Comparison of ENCODE assay signal across 12 cellular contexts in the genomic region with DNA sequence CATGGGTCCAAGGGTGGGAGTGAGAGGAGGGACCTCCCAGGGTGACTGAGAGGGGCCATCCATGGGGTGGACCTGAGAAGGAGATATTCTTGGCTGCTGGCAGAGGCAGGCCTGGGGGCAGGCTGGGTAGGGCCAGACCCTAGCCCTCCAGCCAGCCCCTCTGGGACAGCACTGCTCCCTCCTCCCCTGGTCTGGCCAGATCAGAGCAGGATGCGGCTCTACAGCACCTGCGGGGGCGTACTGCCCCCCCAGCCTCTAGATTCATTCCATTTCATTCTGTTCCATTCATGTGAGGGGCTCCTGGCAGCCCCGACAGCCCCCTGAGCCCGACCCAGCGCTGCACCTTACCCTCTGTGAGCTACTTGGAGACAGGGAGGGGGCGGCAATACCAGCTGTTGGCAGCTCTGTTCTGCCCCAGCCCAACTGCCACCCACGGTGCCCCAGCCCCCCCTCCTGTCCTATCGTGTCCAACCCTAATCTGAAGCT. TPM values are rescaled to one million over a fixed set of nuclear protein-coding genes. Genes with fewer than 3 reads are reported as not detected.
A peak's percentile ranks its signal among the peaks of the same experiment; 100 is the strongest.
DNase-seq lines count a peak whose midpoint lies in the region; ATAC-seq, FAIRE-seq and TF ChIP-seq lines count a peak whose summit lies in the region.
"Had no signal": no experiment of that assay in that cellular context is flagged by ENCODE, and none has a peak within 500 bp of the region (broad histone marks: within the 10 kb centered on the region; RNA-seq: fewer than 3 reads in every experiment).

No MANE protein-coding gene starts in this region.

- H3K23ac ChIP-seq in H9 (ENCODE audit: insufficient read length, low read depth, low read length) = no peak overlapping the region

- H4K8ac ChIP-seq in H9 (replicated peaks; ENCODE audit: insufficient read length, low read depth, low read length) = no peak overlapping the region

- H3K79me1 ChIP-seq in H9 (ENCODE audit: insufficient read depth, low read depth, low read length, poor library complexity, severe bottlenecking) = no peaks in the 10 kb centered on the region

- no CpG with 5 or more reads among the region's 9 CpGs for WGBS in H9 (ENCODE audit: extremely low coverage, insufficient read length, low lambda C conversion rate)

- H2AFZ ChIP-seq in H9 (ENCODE audit: low read length) = no peak overlapping the region

- no peak overlapping the region for H3K56ac ChIP-seq in H9 (ENCODE audit: insufficient read length, low read depth, low read length)

- H2BK5ac ChIP-seq in H9 (ENCODE audit: insufficient read length, low read length) = no peak overlapping the region

- H2AK5ac ChIP-seq in H9 (ENCODE audit: insufficient read length, low read length) = no peak overlapping the region

- H3K27ac ChIP-seq in H9 (ENCODE audit: insufficient read length, low read depth, low read length) (no peak overlapping the region), layer of hippocampus (ENCODE audit: low read depth, low read length) (peak overlapping the region; percentile 35), skeletal muscle tissue (ENCODE audit: low read depth, low read length) (no peak overlapping the region)
- H3K27ac ChIP-seq: left lung had no signal

- H3K4me1 Mint-ChIP-seq in H9 = peaks cover 46 to 55% of the 10 kb centered on the region in 2 experiments

- H3K4ac ChIP-seq in H9 (ENCODE audit: low read depth, low read length) = no peak overlapping the region

- H3K4me1 ChIP-seq in H9 (ENCODE audit: insufficient read depth, low read length) = peaks cover 5% of the 10 kb centered on the region; the same call in 1 of the 2 replicates
- peaks cover 3 to 19% (median 8%) of the 10 kb centered on the region in 3 donors for H3K4me1 ChIP-seq in skeletal muscle tissue (ENCODE audit: control insufficient read depth in 3 of 3, insufficient read depth in 3 of 3, low read length in 3 of 3)

- H4K91ac ChIP-seq in H9 (ENCODE audit: insufficient read length, low read depth, low read length) = no peak overlapping the region

- peaks cover 0 to 7% (median 4%) of the 10 kb centered on the region in 3 experiments; a peak in 2 of 7 replicates for H3K36me3 Mint-ChIP-seq in H9 (ENCODE audit: insufficient read depth in 1 of 3, low read depth in 3 of 3)

- H3K79me2 ChIP-seq in H9 (ENCODE audit: insufficient read depth, low read length) = no peaks in the 10 kb centered on the region; the same call in 1 of the 2 replicates

- no peaks in the 10 kb centered on the region for H3K27me3 Mint-ChIP-seq in H9 (ENCODE audit: low read depth)

- peaks cover 4% of the 10 kb centered on the region for H3K23me2 ChIP-seq in H9 (ENCODE audit: insufficient read length, low read depth, low read length, poor library complexity, severe bottlenecking)

- H3K9ac ChIP-seq in H9 (ENCODE audit: extremely low read depth, insufficient read length, low read length) (no peak overlapping the region), skeletal muscle tissue (ENCODE audit: low read depth in 1 of 3, low read length in 3 of 3) (peak overlapping the region in 2 of 3 donors; percentile 8 to 54)

- no peaks in the 10 kb centered on the region for H3K9me3 ChIP-seq in H9 (ENCODE audit: control insufficient read depth, low read depth, low read length)
- no peaks in the 10 kb centered on the region for H3K9me3 ChIP-seq in skeletal muscle tissue (ENCODE audit: control insufficient read depth in 3 of 3, low read length in 3 of 3)
- H3K9me3 ChIP-seq: left lung had no signal

- H3K9me3 Mint-ChIP-seq in H9 = no peaks in the 10 kb centered on the region

- peak overlapping the region; percentile 37 for H3K4me2 ChIP-seq in H9 (ENCODE audit: insufficient read depth, insufficient read length, low read length)

- no peak overlapping the region for H4K5ac ChIP-seq in H9 (ENCODE audit: insufficient read length, low read depth, low read length)

- no peak overlapping the region for H2BK15ac ChIP-seq in H9 (ENCODE audit: low read depth, low read length)

- H3T11ph ChIP-seq in H9 (ENCODE audit: low read length) = no peak overlapping the region

- no peaks in the 10 kb centered on the region for H3K36me3 ChIP-seq in bronchial epithelial cell (ENCODE audit: control insufficient read depth, insufficient read depth, low read length)
- H3K36me3 ChIP-seq in skeletal muscle tissue (ENCODE audit: control insufficient read depth in 3 of 3, insufficient read depth in 3 of 3, low read length in 3 of 3) = peaks cover 0 to 7% (median 0%) of the 10 kb centered on the region in 3 donors

- peak overlapping the region; percentile 19 for H3K4me3 ChIP-seq in bronchial epithelial cell (ENCODE audit: low read depth, low read length)
- peak overlapping the region in 1 of 3 donors; percentile 22 for H3K4me3 ChIP-seq in skeletal muscle tissue (ENCODE audit: low read length in 3 of 3)

- H3K27me3 ChIP-seq in H9 (ENCODE audit: insufficient read depth, low read length) = no peaks in the 10 kb centered on the region
- peaks cover 8% of the 10 kb centered on the region for H3K27me3 ChIP-seq in bronchial epithelial cell (ENCODE audit: control insufficient read depth, insufficient read depth, low read length)
- H3K27me3 ChIP-seq in layer of hippocampus (ENCODE audit: control insufficient read depth, insufficient read depth, low read length) = no peaks in the 10 kb centered on the region
- no peaks in the 10 kb centered on the region for H3K27me3 ChIP-seq in skeletal muscle tissue (ENCODE audit: control insufficient read depth in 3 of 3, insufficient read depth in 3 of 3, low read length in 3 of 3)

- no peak overlapping the region for H2BK20ac ChIP-seq in H9 (ENCODE audit: low read depth, low read length, poor library complexity, severe bottlenecking)

- no peaks in the 10 kb centered on the region for H4K20me1 ChIP-seq in H9 (ENCODE audit: control insufficient read depth, insufficient read depth, insufficient read length)

- no peak for FAIRE-seq in bronchial epithelial cell (lab: Jason Lieb, UNC)

- H3K18ac ChIP-seq in H9 (ENCODE audit: insufficient read length, low read depth, low read length) = no peak overlapping the region

- H3K27ac Mint-ChIP-seq in H9 = peak overlapping the region; percentile 54 to 77 (median 70); a peak in 5 of 7 replicates

- no peak overlapping the region for H2BK120ac ChIP-seq in H9 (ENCODE audit: low read depth, low read length, poor library complexity, severe bottlenecking)

- H3K4me3 Mint-ChIP-seq in H9 = peak overlapping the region; percentile 59 to 80

- H2BK12ac ChIP-seq in H9 (ENCODE audit: insufficient read length, low read depth, low read length) = no peak overlapping the region

- H3K14ac ChIP-seq in H9 (ENCODE audit: insufficient read depth, low read length) = no peak overlapping the region

- DNase-seq in H9 (no peak), bronchial epithelial cell (ENCODE audit: low read depth) (no peak), inferior parietal cortex (ENCODE audit: extremely low spot score) (no peak), DMS79 treated with DMSO at 0.1 percent for 48 hours (lab: John Stamatoyannopoulos, UW) (no peak), HuH-7 (ENCODE audit: low spot score) (no peak)
- DNase-seq: activated T-cell treated with anti-CD3 and anti-CD28 coated beads for 4 hours; effector CD8-positive, alpha-beta T cell; KBM-7 had no signal

- no peak for ATAC-seq in GM21737 (IDR thresholded peaks at IDR 0.05; ENCODE audit: unreplicated experiment)

- TF ChIP-seq CTCF in H9 (conservative IDR thresholded peaks at IDR 0.05) (no peak), bronchial epithelial cell (IDR thresholded peaks at IDR 0.05; ENCODE audit: insufficient read depth, low read length, severe bottlenecking) (no peak)

RNA-seq across cellular contexts. Expression of a gene that starts 34.3 kb away (rescaled TPM):
- total RNA-seq in H9 (2021) (12.9 and 13.9 TPM in 2 replicates), bronchial epithelial cell (under 0.01 and 0.13 TPM in 2 replicates), skeletal muscle tissue (not detected)

RNA-seq across cellular contexts. Expression of a gene that starts 37.9 kb away (rescaled TPM):
- total RNA-seq in H9 (2021) = 4.3 and 4.5 TPM in 2 replicates
- total RNA-seq in bronchial epithelial cell = under 0.01 and 0.13 TPM in 2 replicates
- total RNA-seq in skeletal muscle tissue = 1.0 TPM

Comparison
In these comparisons a context has a peak if more than half of its experiments do, and no peak if none do; other contexts are left out.
1. RNA of a gene that starts 34.3 kb away (total RNA-seq): 12.9 to 13.9 TPM in H9; under 0.01 to 0.13 TPM in bronchial epithelial cell and not detected in skeletal muscle tissue (single experiment); every median in the first group is over 10 times any median in the second.